14 cellular contexts compared by ENCODE assay signal in the genomic region with DNA sequence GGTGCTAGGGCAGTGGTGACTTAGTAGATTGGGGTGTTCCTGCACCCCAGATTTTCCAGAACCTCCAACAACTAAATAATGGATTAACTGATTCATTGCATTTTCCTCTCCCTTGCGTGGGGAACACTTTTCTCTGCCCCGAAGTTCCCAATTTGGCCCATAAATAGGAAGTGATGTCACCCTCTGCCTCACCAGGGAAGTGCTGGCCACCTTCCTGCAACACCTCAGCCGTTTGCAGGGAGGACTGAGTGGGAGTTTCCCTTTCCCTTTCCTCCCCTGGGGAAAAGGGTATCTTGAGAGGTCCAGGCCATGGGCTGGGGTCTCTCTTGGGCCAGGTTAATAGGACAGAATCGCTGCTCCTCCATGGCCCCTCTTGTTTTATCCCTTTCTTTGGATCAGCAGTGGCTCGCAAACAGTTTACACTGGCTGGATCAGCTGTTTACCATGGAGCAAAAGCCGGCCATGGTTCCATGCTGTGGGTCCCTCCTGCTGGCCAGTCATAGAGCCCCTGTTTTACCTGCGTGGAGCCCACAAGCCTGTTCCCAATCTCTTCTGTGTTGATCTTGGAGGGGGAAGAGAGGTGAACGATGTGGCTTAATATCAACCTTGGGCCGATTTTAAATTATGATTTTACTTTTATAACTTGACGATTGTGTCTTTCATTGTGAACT.
"Had no signal": no experiment of that assay in that cellular context is flagged by ENCODE, and none has a peak within 500 bp of the region (broad histone marks: within the 10 kb centered on the region; RNA-seq: fewer than 3 reads in every experiment).

No MANE protein-coding gene starts in this region.

- H3K27me3 ChIP-seq: foreskin keratinocyte, uterus had no signal

- DNase-seq: activated CD4-positive, alpha-beta T cell treated with anti-CD3 and anti-CD28 coated beads, Interleukin-2, amount 50 U/mL, for 1 hour; activated naive CD4-positive, alpha-beta T cell; anterior cingulate cortex; cortex of kidney; effector CD8-positive, alpha-beta T cell; foreskin keratinocyte; kidney glomerular epithelial cell; left ventricle myocardium superior; naive thymus-derived CD8-positive, alpha-beta T cell; nucleus accumbens; stimulated activated CD4-positive, alpha-beta T cell treated with anti-CD3 and anti-CD28 coated beads, Interleukin-2, amount 100 ng/mL, for 48 hours; stimulated activated naive B cell treated with anti-CD40 and anti-IgM and Interleukin-4, amounts not matched to agents 10 μg/mL and 1 μg/mL and 100 μg/mL, for 72 hours; tibial artery; uterus had no signal

- H3K4me3 ChIP-seq: tibial artery, uterus had no signal

- H3K4me1 ChIP-seq: foreskin keratinocyte, tibial artery, uterus had no signal

- H3K36me3 ChIP-seq: tibial artery, uterus had no signal

- H3K9me3 ChIP-seq: tibial artery, uterus had no signal

- H3K27ac ChIP-seq: foreskin keratinocyte, tibial artery, uterus had no signal
